ENCODE assay signal across 14 cellular contexts in genomic region chr5:172799416-172799815, GRCh38. TPM values are rescaled to one million over a fixed set of nuclear protein-coding genes. Genes with fewer than 3 reads are reported as not detected.
DNase-seq lines count a peak whose midpoint lies in the region; ATAC-seq and TF ChIP-seq lines count a peak whose summit lies in the region.
"Had no signal": no experiment of that assay in that cellular context is flagged by ENCODE, and none has a peak within 500 bp of the region (broad histone marks: within the 10 kb centered on the region; RNA-seq: fewer than 3 reads in every experiment).

No MANE protein-coding gene starts in this region.

- no peaks in the 10 kb centered on the region for H3K36me3 ChIP-seq in tibial nerve

- ATAC-seq in activated T-cell treated with anti-CD3 and anti-CD28 coated beads, Interleukin-2, amount 50 U/mL, for 72 hours (replicated peaks in 1 of 2) = no peak
- no peak for ATAC-seq in activated T-cell treated with anti-CD3 and anti-CD28 coated beads, Interleukin-2, amount 50 U/mL, for 4 hours
- no peak for ATAC-seq in naive thymus-derived CD8-positive, alpha-beta T cell
- ATAC-seq: activated CD8-positive, alpha-beta T cell treated with anti-CD3 and anti-CD28 coated beads for 36 hours; stimulated activated naive CD8-positive, alpha-beta T cell treated with anti-CD3 and anti-CD28 coated beads, Interleukin-15, Interleukin-2, amounts not matched to agents 100 U/mL and 50 U/mL, for 24 hours had no signal

- no peaks in the 10 kb centered on the region for H3K36me3 Mint-ChIP-seq in activated T-cell treated with anti-CD3 and anti-CD28 coated beads, Interleukin-2, amount 50 U/mL, for 72 hours (ENCODE audit: insufficient read depth in 2 of 2)
- no peaks in the 10 kb centered on the region for H3K36me3 Mint-ChIP-seq in activated T-cell treated with anti-CD3 and anti-CD28 coated beads, Interleukin-2, amount 50 U/mL, for 4 hours (ENCODE audit: insufficient read depth)
- no peaks in the 10 kb centered on the region for H3K36me3 Mint-ChIP-seq in naive thymus-derived CD8-positive, alpha-beta T cell

- H3K9me3 ChIP-seq in tibial nerve = no peaks in the 10 kb centered on the region

- in situ Hi-C loops in GM13977 (cut with MboI; ENCODE audit: low pct_unique_long_range_greater_than_20kb, low sequenced_read_pairs, unreplicated experiment) = no loop called here

- no peak overlapping the region for H3K4me3 Mint-ChIP-seq in activated T-cell treated with anti-CD3 and anti-CD28 coated beads, Interleukin-2, amount 50 U/mL, for 72 hours
- H3K4me3 Mint-ChIP-seq in activated T-cell treated with anti-CD3 and anti-CD28 coated beads, Interleukin-2, amount 50 U/mL, for 4 hours = no peak overlapping the region
- H3K4me3 Mint-ChIP-seq in naive thymus-derived CD8-positive, alpha-beta T cell = no peak overlapping the region
- H3K4me3 Mint-ChIP-seq: activated CD8-positive, alpha-beta T cell treated with anti-CD3 and anti-CD28 coated beads for 36 hours had no signal

- peak overlapping the region; percentile 53 for H3K27ac Mint-ChIP-seq in activated T-cell treated with anti-CD3 and anti-CD28 coated beads, Interleukin-2, amount 50 U/mL, for 72 hours
- H3K27ac Mint-ChIP-seq in naive thymus-derived CD8-positive, alpha-beta T cell = peak overlapping the region in 6 of 10 donors; percentile 2 to 67 (median 22)
- H3K27ac Mint-ChIP-seq: activated CD8-positive, alpha-beta T cell treated with anti-CD3 and anti-CD28 coated beads for 36 hours had no signal

- no peak for TF ChIP-seq CTCF in coronary artery (IDR thresholded peaks at IDR 0.05)
- TF ChIP-seq CTCF in tibial nerve (IDR thresholded peaks at IDR 0.05) = no peak
- TF ChIP-seq CTCF in GM13977 (IDR thresholded peaks at IDR 0.05; ENCODE audit: extremely low read depth, insufficient read depth, missing control alignments) = no peak

- DNase-seq in activated T-cell treated with anti-CD3 and anti-CD28 coated beads, Interleukin-2, amount 50 U/mL, for 72 hours = no peak
- DNase-seq in activated T-cell treated with anti-CD3 and anti-CD28 coated beads, Interleukin-2, amount 50 U/mL, for 4 hours = no peak
- no peak for DNase-seq in coronary artery (ENCODE audit: low spot score)
- DNase-seq in naive thymus-derived CD8-positive, alpha-beta T cell = no peak
- no peak for DNase-seq in tibial nerve (ENCODE audit: low spot score in 2 of 2)
- no peak for DNase-seq in GM13977 (ENCODE audit: low spot score)
- no peak for DNase-seq in hippocampal formation (lab: John Stamatoyannopoulos, UW)
- no peak for DNase-seq in activated effector memory CD4-positive, alpha-beta T cell treated with Interleukin-2 at 50 U/mL for 16 hours
- DNase-seq: 8988T; activated CD8-positive, alpha-beta T cell treated with anti-CD3 and anti-CD28 coated beads for 36 hours; COR-L47; H7; NCI-H1930; stimulated activated naive CD8-positive, alpha-beta T cell treated with anti-CD3 and anti-CD28 coated beads, Interleukin-15, Interleukin-2, amounts not matched to agents 100 U/mL and 50 U/mL, for 24 hours had no signal

- TF ChIP-seq EP300 in tibial nerve (IDR thresholded peaks at IDR 0.05) = no peak

- 88 to 89% methylated on average over 6 of the region's 6 CpGs for WGBS in tibial nerve, 2 donors

- H3K27me3 ChIP-seq in tibial nerve = no peaks in the 10 kb centered on the region

- TF ChIP-seq POLR2A in tibial nerve (IDR thresholded peaks at IDR 0.05) = no peak

- H3K27me3 Mint-ChIP-seq in activated T-cell treated with anti-CD3 and anti-CD28 coated beads, Interleukin-2, amount 50 U/mL, for 72 hours (ENCODE audit: low read depth) = no peaks in the 10 kb centered on the region
- H3K27me3 Mint-ChIP-seq in activated T-cell treated with anti-CD3 and anti-CD28 coated beads, Interleukin-2, amount 50 U/mL, for 4 hours (ENCODE audit: low read depth) = no peaks in the 10 kb centered on the region
- no peaks in the 10 kb centered on the region for H3K27me3 Mint-ChIP-seq in naive thymus-derived CD8-positive, alpha-beta T cell
- H3K27me3 Mint-ChIP-seq: activated CD8-positive, alpha-beta T cell treated with anti-CD3 and anti-CD28 coated beads for 36 hours had no signal

- peaks cover 0 to 47% (median 22%) of the 10 kb centered on the region in 4 donors for H3K4me1 ChIP-seq in tibial nerve

- no peaks in the 10 kb centered on the region for H3K9me3 Mint-ChIP-seq in activated T-cell treated with anti-CD3 and anti-CD28 coated beads, Interleukin-2, amount 50 U/mL, for 72 hours
- no peaks in the 10 kb centered on the region for H3K9me3 Mint-ChIP-seq in activated T-cell treated with anti-CD3 and anti-CD28 coated beads, Interleukin-2, amount 50 U/mL, for 4 hours
- no peaks in the 10 kb centered on the region for H3K9me3 Mint-ChIP-seq in naive thymus-derived CD8-positive, alpha-beta T cell
- H3K9me3 Mint-ChIP-seq: activated CD8-positive, alpha-beta T cell treated with anti-CD3 and anti-CD28 coated beads for 36 hours had no signal

- peaks cover 12% of the 10 kb centered on the region for H3K4me1 Mint-ChIP-seq in activated T-cell treated with anti-CD3 and anti-CD28 coated beads, Interleukin-2, amount 50 U/mL, for 72 hours (ENCODE audit: low read depth)
- peaks cover 8% of the 10 kb centered on the region for H3K4me1 Mint-ChIP-seq in activated T-cell treated with anti-CD3 and anti-CD28 coated beads, Interleukin-2, amount 50 U/mL, for 4 hours (ENCODE audit: low read depth)
- H3K4me1 Mint-ChIP-seq in naive thymus-derived CD8-positive, alpha-beta T cell = peaks cover 5 to 22% (median 6%) of the 10 kb centered on the region in 4 donors

- H3K27ac ChIP-seq in coronary artery (peak overlapping the region; percentile 89 to 96), tibial nerve (peak overlapping the region in 3 of 4 donors; percentile 47 to 89 (median 78))

- H3K4me3 ChIP-seq in coronary artery = no peak overlapping the region
- H3K4me3 ChIP-seq in tibial nerve = no peak overlapping the region

- POLR2A ChIA-PET in naive thymus-derived CD8-positive, alpha-beta T cell (lab: Charles Lee) = no interaction called here

RNA-seq across cellular contexts. Expression of gene DUSP1, which starts 28.4 kb away (rescaled TPM):
- total RNA-seq in activated T-cell treated with anti-CD3 and anti-CD28 coated beads, Interleukin-2, amount 50 U/mL, for 72 hours = 10 to 100 TPM; 14.5 to 24.5 TPM
- 10 to 100 TPM; 11.4 to 15.0 (median 15.0) TPM for total RNA-seq in activated T-cell treated with anti-CD3 and anti-CD28 coated beads, Interleukin-2, amount 50 U/mL, for 4 hours
- total RNA-seq in naive thymus-derived CD8-positive, alpha-beta T cell = 10 to 100 TPM; 23.5 to 24.1 TPM
- 100 to 1,000 TPM; 102 to 660 (median 258) TPM for polyA plus RNA-seq in naive thymus-derived CD8-positive, alpha-beta T cell
- 1,000 to 10,000 TPM; 1,787 to 2,412 (median 1,885) TPM for total RNA-seq in tibial nerve

RNA-seq across cellular contexts. Expression of gene ERGIC1, which starts 34.6 kb away (rescaled TPM):
- total RNA-seq in activated T-cell treated with anti-CD3 and anti-CD28 coated beads, Interleukin-2, amount 50 U/mL, for 72 hours = 10 to 100 TPM; 66.3 to 69.3 TPM
- total RNA-seq in activated T-cell treated with anti-CD3 and anti-CD28 coated beads, Interleukin-2, amount 50 U/mL, for 4 hours = 10 to 100 TPM; 28.7 to 36.3 (median 32.1) TPM
- 10 to 100 TPM; 68.0 to 74.4 TPM for total RNA-seq in naive thymus-derived CD8-positive, alpha-beta T cell
- 10 to 100 TPM; 18.4 to 23.8 (median 21.5) TPM for polyA plus RNA-seq in naive thymus-derived CD8-positive, alpha-beta T cell
- total RNA-seq in tibial nerve = 100 to 1,000 TPM in 2 of 4 donors, 10 to 100 TPM in 2; 60.9 to 123 (median 99.3) TPM

Comparison
In these comparisons a context has a peak if more than half of its experiments do, and no peak if none do; other contexts are left out.
1. RNA of gene DUSP1, which starts 28.4 kb away (total RNA-seq): 1,787 to 2,412 TPM in tibial nerve; 14.5 to 24.5 TPM in activated T-cell treated with anti-CD3 and anti-CD28 coated beads, Interleukin-2, amount 50 U/mL, for 72 hours, 23.5 to 24.1 TPM in naive thymus-derived CD8-positive, alpha-beta T cell and 11.4 to 15.0 TPM in activated T-cell treated with anti-CD3 and anti-CD28 coated beads, Interleukin-2, amount 50 U/mL, for 4 hours; every median in the first group is over 10 times any median in the second.